In genomic region chr2:143258126-143258892, GRCh38 we compare ENCODE assay signal across 10 cellular contexts.
DNase-seq lines count a peak whose midpoint lies in the region; ATAC-seq, FAIRE-seq and TF ChIP-seq lines count a peak whose summit lies in the region.
"Had no signal": no experiment of that assay in that cellular context is flagged by ENCODE, and none has a peak within 500 bp of the region (broad histone marks: within the 10 kb centered on the region; RNA-seq: fewer than 3 reads in every experiment).

No MANE protein-coding gene starts in this region.

- peaks cover 87% of the 10 kb centered on the region for H3K4me1 ChIP-seq in Loucy (ENCODE audit: insufficient read depth, low read length, poor library complexity, severe bottlenecking)
- H3K4me1 ChIP-seq: testis had no signal

- peaks cover 0 to 9% of the 10 kb centered on the region in 2 donors for H3K36me3 Mint-ChIP-seq in activated naive CD4-positive, alpha-beta T cell treated with anti-CD3 and anti-CD28 coated beads, Interleukin-2, amount 50 U/mL, for 72 hours
- no peaks in the 10 kb centered on the region for H3K36me3 Mint-ChIP-seq in natural killer cell

- peak overlapping the region; percentile 73 for H3K4me3 Mint-ChIP-seq in natural killer cell

- peak in 1 of 2 donors; percentile 30 for ATAC-seq in activated naive CD4-positive, alpha-beta T cell treated with anti-CD3 and anti-CD28 coated beads, Interleukin-2, amount 50 U/mL, for 72 hours
- peak; percentile 19 to 55 (median 32) for ATAC-seq in natural killer cell
- no peak for ATAC-seq in HG03097 (IDR thresholded peaks at IDR 0.05; ENCODE audit: low FRiP score, unreplicated experiment)
- ATAC-seq in HG03045 (IDR thresholded peaks at IDR 0.05; ENCODE audit: unreplicated experiment), result no peak

- H3K27ac Mint-ChIP-seq in activated naive CD4-positive, alpha-beta T cell treated with anti-CD3 and anti-CD28 coated beads, Interleukin-2, amount 50 U/mL, for 72 hours, result peak overlapping the region; percentile 47 to 89
- peak overlapping the region; percentile 86 to 90 for H3K27ac Mint-ChIP-seq in natural killer cell

- no peak for TF ChIP-seq CTCF in Loucy (conservative IDR thresholded peaks at IDR 0.05; ENCODE audit: low read length)
- no peak for TF ChIP-seq CTCF in natural killer cell (IDR thresholded peaks at IDR 0.05)

- H3K4me1 Mint-ChIP-seq in natural killer cell, result peaks cover 60 to 71% of the 10 kb centered on the region in 2 donors

- intact Hi-C loops in natural killer cell (cut with micrococcal nuclease), result loop anchor here (2.0 to 5.0 kb wide), 3 partner anchors 36 to 131 kb away; partner anchors contain the start of gene ARHGAP15

- H2AFZ ChIP-seq in Loucy (ENCODE audit: low read length), result no peak overlapping the region

- FAIRE-seq in GM12891 (lab: Jason Lieb, UNC), result peak; percentile 47

- peak overlapping the region; percentile 81 for H3K4me2 ChIP-seq in Loucy (ENCODE audit: low read depth, low read length, poor library complexity, severe bottlenecking)

- H3K79me2 ChIP-seq in Loucy (ENCODE audit: insufficient read depth, low read length), result peaks cover 58% of the 10 kb centered on the region

- no peaks in the 10 kb centered on the region for H3K27me3 ChIP-seq in Loucy (ENCODE audit: insufficient read depth, low read length, poor library complexity, severe bottlenecking)
- H3K27me3 ChIP-seq: testis had no signal

- H3F3A ChIP-seq in Loucy (ENCODE audit: low read depth), result peaks cover 40% of the 10 kb centered on the region

- no peaks in the 10 kb centered on the region for H3K27me3 Mint-ChIP-seq in natural killer cell (ENCODE audit: low read depth in 2 of 2)

- H3K4me3 ChIP-seq in Loucy (ENCODE audit: low read length, poor library complexity, severe bottlenecking), result peak overlapping the region; percentile 62
- H3K4me3 ChIP-seq: testis had no signal

- peaks cover 22% of the 10 kb centered on the region for H4K20me1 ChIP-seq in Loucy (ENCODE audit: insufficient read depth, low read length, poor library complexity, severe bottlenecking)

- 0 out of 2 replicates have a peak, but pooled peaks cover 4% of the 10 kb centered on the region for H3K36me3 ChIP-seq in Loucy (ENCODE audit: insufficient read depth, low read length)

- DNase-seq in GM12891 (ENCODE audit: insufficient read length, low spot score) (no peak), natural killer cell (no peak), NCI-H226 (no peak)
- no peak for DNase-seq in activated naive CD4-positive, alpha-beta T cell treated with anti-CD3 and anti-CD28 coated beads, Interleukin-2, amount 50 U/mL, for 72 hours (ENCODE audit: low spot score in 2 of 2)
- DNase-seq: NCI-H187; NK-92 treated with Interleukin-12 subunit alpha and Interleukin-12 subunit beta, amount 100 ng/mL, for 24 hours; testis had no signal

- peak overlapping the region; percentile 60 for H3K9ac ChIP-seq in Loucy (ENCODE audit: low read depth, low read length, poor library complexity, severe bottlenecking)

- no peaks in the 10 kb centered on the region for H3K9me3 Mint-ChIP-seq in activated naive CD4-positive, alpha-beta T cell treated with anti-CD3 and anti-CD28 coated beads, Interleukin-2, amount 50 U/mL, for 72 hours
- H3K9me3 Mint-ChIP-seq in natural killer cell, result no peaks in the 10 kb centered on the region

- H3K9me3 ChIP-seq in Loucy (ENCODE audit: insufficient read depth, low read depth, low read length), result no peaks in the 10 kb centered on the region
- H3K9me3 ChIP-seq: testis had no signal

- H3K9me2 ChIP-seq in Loucy (replicated peaks; ENCODE audit: low read depth, low read length), result no peaks in the 10 kb centered on the region

- TF ChIP-seq POLR2A in GM12891 (IDR thresholded peaks at IDR 0.05; ENCODE audit: low read depth, low read length), result no peak

TF ChIP-seq in GM12891, 5 proteins besides CTCF, POLR2A, EP300 and RAD21:
- no peak for TF ChIP-seq PAX5 (IDR thresholded peaks at IDR 0.05; ENCODE audit: insufficient read depth, low read length, severe bottlenecking)
- no peak for TF ChIP-seq SPI1 (IDR thresholded peaks at IDR 0.05; ENCODE audit: low read depth, low read length)
- TF ChIP-seq POLR2AphosphoS5 (IDR thresholded peaks at IDR 0.05; ENCODE audit: low read depth, low read length), result no peak
- no peak for TF ChIP-seq TAF1 (IDR thresholded peaks at IDR 0.05; ENCODE audit: low read depth, low read length)
- TF ChIP-seq POU2F2 (IDR thresholded peaks at IDR 0.05; ENCODE audit: low read depth, low read length), result no peak

Comparison
In these comparisons a context has a peak if more than half of its experiments do, and no peak if none do; other contexts are left out.
1. ATAC-seq: peak in natural killer cell (3 of 3); none in HG03097 (single experiment) and HG03045 (single experiment).